In genomic region chr17:78883090-78883532, GRCh38 we compare ENCODE assay signal across 7 cellular contexts. TPM values are rescaled to one million over a fixed set of nuclear protein-coding genes. Genes with fewer than 3 reads are reported as not detected.
A peak's percentile ranks its signal among the peaks of the same experiment; 100 is the strongest.
DNase-seq lines count a peak whose midpoint lies in the region; ATAC-seq and TF ChIP-seq lines count a peak whose summit lies in the region.

No MANE protein-coding gene starts in this region.

- POLR2A ChIA-PET in OCI-LY7 (lab: Charles Lee), result no interaction called here

- peaks cover 23 to 46% of the 10 kb centered on the region in 2 donors for H3K4me1 Mint-ChIP-seq in stimulated activated naive B cell treated with anti-CD40 and anti-IgM and Interleukin-4, amounts not matched to agents 10 μg/mL and 1 μg/mL and 100 μg/mL, for 72 hours

- no peaks in the 10 kb centered on the region for H3K79me2 ChIP-seq in OCI-LY7 (ENCODE audit: insufficient read depth, low read depth, low read length)

- H3K4me2 ChIP-seq in OCI-LY7 (ENCODE audit: low read length), result no peak overlapping the region

- no peaks in the 10 kb centered on the region for H4K20me1 ChIP-seq in OCI-LY7 (ENCODE audit: insufficient read depth, low read length)

- H3K9me2 ChIP-seq in OCI-LY7 (ENCODE audit: insufficient read depth, low read length), result no peaks in the 10 kb centered on the region

- no TSS peak for BruUV-seq in OCI-LY7 (replicated peaks; lab: Mats Ljungman, UMichigan)

- H3K4me3 Mint-ChIP-seq in stimulated activated naive B cell treated with anti-CD40 and anti-IgM and Interleukin-4, amounts not matched to agents 10 μg/mL and 1 μg/mL and 100 μg/mL, for 72 hours, result peak overlapping the region; percentile 88 to 89

- H3K27me3 Mint-ChIP-seq in stimulated activated naive B cell treated with anti-CD40 and anti-IgM and Interleukin-4, amounts not matched to agents 10 μg/mL and 1 μg/mL and 100 μg/mL, for 72 hours, result peaks cover 4 to 5% of the 10 kb centered on the region in 2 donors

- no peaks in the 10 kb centered on the region for H3K4me1 ChIP-seq in OCI-LY7 (ENCODE audit: insufficient read depth, low read length, poor library complexity, severe bottlenecking)

- H3K4me3 ChIP-seq in astrocyte of the spinal cord (ENCODE audit: low read depth, low read length) (no peak overlapping the region), OCI-LY7 (ENCODE audit: low read depth, low read length, poor library complexity, severe bottlenecking) (no peak overlapping the region)

- peaks cover 0 to 1% of the 10 kb centered on the region in 2 donors for H3K36me3 Mint-ChIP-seq in stimulated activated naive B cell treated with anti-CD40 and anti-IgM and Interleukin-4, amounts not matched to agents 10 μg/mL and 1 μg/mL and 100 μg/mL, for 72 hours

- intact Hi-C loops in OCI-LY7 (cut with micrococcal nuclease; ENCODE audit: unreplicated experiment), result no loop called here

- H3K27ac Mint-ChIP-seq in stimulated activated naive B cell treated with anti-CD40 and anti-IgM and Interleukin-4, amounts not matched to agents 10 μg/mL and 1 μg/mL and 100 μg/mL, for 72 hours, result peak overlapping the region; percentile 96

- peak; percentile 72 to 76 for ATAC-seq in stimulated activated naive B cell treated with anti-CD40 and anti-IgM and Interleukin-4, amounts not matched to agents 10 μg/mL and 1 μg/mL and 100 μg/mL, for 72 hours (replicated peaks)
- no peak for ATAC-seq in HG02588 (IDR thresholded peaks at IDR 0.05; ENCODE audit: unreplicated experiment)

- DNase-seq in LoVo (ENCODE audit: low spot score) (peak; percentile 83), astrocyte of the spinal cord (ENCODE audit: low read depth, low spot score) (peak; percentile 71), islet precursor cell (peak; percentile 96), OCI-LY7 (ENCODE audit: low spot score) (no peak), putamen (ENCODE audit: low spot score) (no peak)
- DNase-seq in stimulated activated naive B cell treated with anti-CD40 and anti-IgM and Interleukin-4, amounts not matched to agents 10 μg/mL and 1 μg/mL and 100 μg/mL, for 72 hours, result no peak

- no peak overlapping the region for H2AFZ ChIP-seq in OCI-LY7 (ENCODE audit: low read length)

- no peak for TF ChIP-seq CTCF in astrocyte of the spinal cord (IDR thresholded peaks at IDR 0.05; ENCODE audit: low read depth, low read length)
- no peak for TF ChIP-seq CTCF in OCI-LY7 (conservative IDR thresholded peaks at IDR 0.05; ENCODE audit: low read length)

- in situ Hi-C loops in astrocyte of the spinal cord (cut with HindIII; ENCODE audit: low sequenced_read_pairs), result no loop called here

- CTCF ChIA-PET in OCI-LY7 (lab: Charles Lee; ENCODE audit: unreplicated experiment), result no interaction called here

- H3K36me3 ChIP-seq in OCI-LY7 (ENCODE audit: insufficient read depth, low read length), result no peaks in the 10 kb centered on the region

- H3K9me3 ChIP-seq in OCI-LY7 (ENCODE audit: low read length), result no peaks in the 10 kb centered on the region

- no peak overlapping the region for H3K27ac ChIP-seq in OCI-LY7 (ENCODE audit: low read depth, low read length, poor library complexity, severe bottlenecking)

- no peaks in the 10 kb centered on the region for H3K9me3 Mint-ChIP-seq in stimulated activated naive B cell treated with anti-CD40 and anti-IgM and Interleukin-4, amounts not matched to agents 10 μg/mL and 1 μg/mL and 100 μg/mL, for 72 hours

RNA-seq across cellular contexts. Expression of gene CEP295NL, which starts 19.9 kb away (rescaled TPM):
- total RNA-seq in OCI-LY7 (2014; rRNA removed; shearing (Covaris generic)), result not detected in 2 replicates
- not detected in 2 replicates for total RNA-seq in OCI-LY7 (2022)

RNA-seq across cellular contexts. Expression of gene TIMP2, which starts 42.1 kb away (rescaled TPM):
- total RNA-seq in OCI-LY7 (2014; rRNA removed; shearing (Covaris generic)), result 0.54 and 0.57 TPM in 2 replicates
- not detected in 2 replicates for total RNA-seq in OCI-LY7 (2022)

RNA-seq across cellular contexts. Expression of gene USP36, which starts 42.5 kb away (rescaled TPM):
- total RNA-seq in OCI-LY7 (2014; rRNA removed; shearing (Covaris generic)), result 46.6 and 47.2 TPM in 2 replicates
- 113 and 144 TPM in 2 replicates for total RNA-seq in OCI-LY7 (2022)

Comparison
In these comparisons a context has a peak if more than half of its experiments do, and no peak if none do; other contexts are left out.
1. DNase-seq: peak in LoVo (single experiment), astrocyte of the spinal cord (single experiment) and islet precursor cell (single experiment); none in stimulated activated naive B cell treated with anti-CD40 and anti-IgM and Interleukin-4, amounts not matched to agents 10 μg/mL and 1 μg/mL and 100 μg/mL, for 72 hours (single experiment), OCI-LY7 (single experiment) and putamen (single experiment).